ENCODE assay signal across 18 cellular contexts in genomic region chr1:64685942-64686341, GRCh38.
"Had no signal": no experiment of that assay in that cellular context is flagged by ENCODE, and none has a peak within 500 bp of the region (broad histone marks: within the 10 kb centered on the region; RNA-seq: fewer than 3 reads in every experiment).

No MANE protein-coding gene starts in this region.

- H3K4me1 ChIP-seq: prostate gland, thyroid gland had no signal

- DNase-seq: colonic mucosa; effector memory CD4-positive, alpha-beta T cell; esophagus squamous epithelium; foreskin melanocyte; glutamatergic neuron; immature natural killer cell; mesenchymal stem cell; sigmoid colon; stimulated activated CD4-positive, alpha-beta T cell treated with anti-CD3 and anti-CD28 coated beads, Interleukin-15, amount 100 ng/mL, for 24 hours; stimulated activated CD4-positive, alpha-beta T cell treated with anti-CD3 and anti-CD28 coated beads, Interleukin-2, amount 100 ng/mL, for 48 hours; stimulated activated naive CD8-positive, alpha-beta T cell treated with anti-CD3 and anti-CD28 coated beads, Interleukin-15, amount 100 ng/mL, for 72 hours had no signal

- H3K4me3 Mint-ChIP-seq: immature natural killer cell; mesothelial cell of epicardium; naive thymus-derived CD4-positive, alpha-beta T cell; nephron; stimulated activated naive CD8-positive, alpha-beta T cell treated with anti-CD3 and anti-CD28 coated beads, Interleukin-15, amount 100 ng/mL, for 72 hours had no signal

- H3K27ac ChIP-seq: colonic mucosa, esophagus squamous epithelium, prostate gland, right atrium auricular region, sigmoid colon, thyroid gland, vagina had no signal

- H3K36me3 ChIP-seq: colonic mucosa, prostate gland, right atrium auricular region had no signal

- H3K27me3 Mint-ChIP-seq: stimulated activated naive CD8-positive, alpha-beta T cell treated with anti-CD3 and anti-CD28 coated beads, Interleukin-15, amount 100 ng/mL, for 72 hours had no signal

- H3K9me3 Mint-ChIP-seq: immature natural killer cell; mesothelial cell of epicardium; naive thymus-derived CD4-positive, alpha-beta T cell; nephron; stimulated activated naive CD8-positive, alpha-beta T cell treated with anti-CD3 and anti-CD28 coated beads, Interleukin-15, amount 100 ng/mL, for 72 hours had no signal

- H3K9me3 ChIP-seq: colonic mucosa, esophagus squamous epithelium, prostate gland, right atrium auricular region, sigmoid colon, thyroid gland, vagina had no signal

- H3K36me3 Mint-ChIP-seq: immature natural killer cell had no signal

- H3K27me3 ChIP-seq: colonic mucosa, esophagus squamous epithelium, right atrium auricular region, sigmoid colon, thyroid gland, vagina had no signal

- H3K4me3 ChIP-seq: colonic mucosa, esophagus squamous epithelium, prostate gland, right atrium auricular region, sigmoid colon, thyroid gland, vagina had no signal

- H3K27ac Mint-ChIP-seq: immature natural killer cell; mesothelial cell of epicardium; naive thymus-derived CD4-positive, alpha-beta T cell; nephron; stimulated activated naive CD8-positive, alpha-beta T cell treated with anti-CD3 and anti-CD28 coated beads, Interleukin-15, amount 100 ng/mL, for 72 hours had no signal

- H3K4me1 Mint-ChIP-seq: immature natural killer cell; mesothelial cell of epicardium; nephron; stimulated activated naive CD8-positive, alpha-beta T cell treated with anti-CD3 and anti-CD28 coated beads, Interleukin-15, amount 100 ng/mL, for 72 hours had no signal
